ENCODE assay signal across 8 cellular contexts in genomic region chr19:3075605-3076431, GRCh38. TPM values are rescaled to one million over a fixed set of nuclear protein-coding genes. Genes with fewer than 3 reads are reported as not detected.
A peak's percentile ranks its signal among the peaks of the same experiment; 100 is the strongest.
DNase-seq lines count a peak whose midpoint lies in the region; ATAC-seq and TF ChIP-seq lines count a peak whose summit lies in the region.

No MANE protein-coding gene starts in this region.

- H4K20me1 ChIP-seq in fibroblast of lung (ENCODE audit: control insufficient read depth, extremely low read depth, insufficient read depth, low read length), result no peaks in the 10 kb centered on the region

- no peaks in the 10 kb centered on the region for H3K79me2 ChIP-seq in fibroblast of lung (ENCODE audit: control insufficient read depth, insufficient read depth, low read length)

- H3K36me3 ChIP-seq in fibroblast of lung (ENCODE audit: control insufficient read depth, insufficient read depth, low read length) (no peaks in the 10 kb centered on the region), ovary (no peaks in the 10 kb centered on the region), upper lobe of left lung (no peaks in the 10 kb centered on the region)

- TF ChIP-seq POLR2A in ovary (IDR thresholded peaks at IDR 0.05) (no peak), upper lobe of left lung (IDR thresholded peaks at IDR 0.05) (no peak)

- no peak overlapping the region for H3K27ac ChIP-seq in fibroblast of lung (ENCODE audit: insufficient read depth, low read length)
- H3K27ac ChIP-seq in ovary, result no peak overlapping the region
- H3K27ac ChIP-seq in upper lobe of left lung, result no peak overlapping the region

- peak overlapping the region; percentile 75 for H3K4me2 ChIP-seq in fibroblast of lung (ENCODE audit: extremely low read depth, insufficient read depth, low read length)

- TF ChIP-seq EP300 in ovary (IDR thresholded peaks at IDR 0.05) (no peak), upper lobe of left lung (IDR thresholded peaks at IDR 0.05) (no peak)

- H3K27me3 ChIP-seq in fibroblast of lung (ENCODE audit: control insufficient read depth, insufficient read depth, low read length) (no peaks in the 10 kb centered on the region), ovary (no peaks in the 10 kb centered on the region), upper lobe of left lung (no peaks in the 10 kb centered on the region)

- H3K4me1 ChIP-seq in fibroblast of lung (ENCODE audit: control insufficient read depth, extremely low read depth, insufficient read depth, low read length) (peaks cover 3% of the 10 kb centered on the region), ovary (ENCODE audit: insufficient read depth) (no peaks in the 10 kb centered on the region), upper lobe of left lung (peaks cover 4 to 17% (median 10%) of the 10 kb centered on the region in 4 donors)

- peak; percentile 84 to 86 for ATAC-seq in upper lobe of left lung (ENCODE audit: low FRiP score in 2 of 2)

- H2AFZ ChIP-seq in fibroblast of lung (ENCODE audit: low read length), result peak overlapping the region; percentile 49

- H3K4me3 ChIP-seq in fibroblast of lung (replicated peaks in 1 of 4; ENCODE audit: control extremely low read depth in 1 of 4, insufficient read depth in 1 of 4, low read depth in 3 of 4, low read length in 4 of 4) (peak overlapping the region in 1 of 4 experiments; percentile 37), ovary (no peak overlapping the region), upper lobe of left lung (no peak overlapping the region)

- 6 to 9% (median 7%) methylated on average over 40 to 41 of the region's 41 CpGs for WGBS in ovary, 3 donors
- WGBS in upper lobe of left lung, 2 donors, result 15 to 23% methylated on average over 22 to 27 of the region's 41 CpGs

- DNase-seq in NCI-H187 (lab: John Stamatoyannopoulos, UW) (peak; percentile 30 to 36), NCI-H187 treated with DMSO at 0.1 percent for 48 hours (lab: John Stamatoyannopoulos, UW) (no peak), NCI-H2171 (lab: John Stamatoyannopoulos, UW) (peak; percentile 76), activated T-cell treated with anti-CD3 and anti-CD28 coated beads for 24 hours (ENCODE audit: low read depth) (peak; percentile 66), fibroblast of lung (ENCODE audit: low read depth in 2 of 2) (no peak), ovary (peak in 4 of 5 donors; percentile 68 to 80 (median 74)), upper lobe of left lung (peak; percentile 59 to 94), NCI-H226 (no peak)

- intact Hi-C loops in ovary (cut with DNase I), result loop anchor here in 3 of 4 donors (1.0 to 10.0 kb wide), 3 partner anchors 86 to 121 kb away; no protein-coding TSS in a partner anchor

- peak; percentile 78 to 81 for TF ChIP-seq CTCF in fibroblast of lung (conservative IDR thresholded peaks at IDR 0.05 in 1 of 2, IDR thresholded peaks at IDR 0.05 in 1 of 2; ENCODE audit: low read depth in 1 of 2, low read length in 2 of 2)
- peak; percentile 82 to 92 (median 86) for TF ChIP-seq CTCF in ovary (IDR thresholded peaks at IDR 0.05)
- TF ChIP-seq CTCF in upper lobe of left lung (IDR thresholded peaks at IDR 0.05), result peak; percentile 96 to 98 (median 97)

- H3K9ac ChIP-seq in fibroblast of lung (ENCODE audit: insufficient read depth, low read length), result no peak overlapping the region

- H3K9me3 ChIP-seq in fibroblast of lung (ENCODE audit: control insufficient read depth, insufficient read depth, low read depth, low read length) (no peaks in the 10 kb centered on the region), ovary (no peaks in the 10 kb centered on the region), upper lobe of left lung (no peaks in the 10 kb centered on the region)

RNA-seq across cellular contexts. Expression of gene TLE5, which starts 13.5 kb away (rescaled TPM):
- 111 and 173 TPM in 2 replicates for total RNA-seq in fibroblast of lung
- polyA plus RNA-seq in fibroblast of lung, result 319 and 328 TPM in 2 replicates
- 381 and 398 TPM in 2 replicates for polyA plus RNA-seq in fibroblast of lung (2012)
- 594 and 771 TPM in 2 replicates for polyA minus RNA-seq in fibroblast of lung (ENCODE audit: low replicate concordance)
- 100 to 1,000 TPM; 274 to 670 (median 503) TPM for total RNA-seq in ovary
- polyA plus RNA-seq in ovary, result 100 to 1,000 TPM; 241 to 530 TPM
- total RNA-seq in upper lobe of left lung, result 100 to 1,000 TPM; 324 to 781 (median 471) TPM

RNA-seq across cellular contexts. Expression of gene GNA11, which starts 18.3 kb away (rescaled TPM):
- 40.8 and 46.2 TPM in 2 replicates for total RNA-seq in fibroblast of lung
- 43.7 and 61.4 TPM in 2 replicates for polyA plus RNA-seq in fibroblast of lung
- polyA plus RNA-seq in fibroblast of lung (2012), result 58.8 and 73.6 TPM in 2 replicates
- polyA minus RNA-seq in fibroblast of lung (ENCODE audit: low replicate concordance), result 184 and 228 TPM in 2 replicates
- total RNA-seq in ovary, result 10 to 100 TPM; 27.3 to 66.7 (median 57.1) TPM
- polyA plus RNA-seq in ovary, result 10 to 100 TPM; 44.0 to 46.2 TPM
- total RNA-seq in upper lobe of left lung, result 100 to 1,000 TPM in 1 of 6 donors, 10 to 100 TPM in 5; 60.0 to 103 (median 75.9) TPM

RNA-seq across cellular contexts. Expression of gene TLE2, which starts 46.7 kb away (rescaled TPM):
- total RNA-seq in fibroblast of lung, result 3.8 and 4.9 TPM in 2 replicates
- 0.90 and 1.8 TPM in 2 replicates for polyA plus RNA-seq in fibroblast of lung
- polyA plus RNA-seq in fibroblast of lung (2012), result 1.7 and 2.1 TPM in 2 replicates
- polyA minus RNA-seq in fibroblast of lung (ENCODE audit: low replicate concordance), result 1.4 and 2.2 TPM in 2 replicates
- 10 to 100 TPM; 31.1 to 43.9 (median 36.4) TPM for total RNA-seq in ovary
- 10 to 100 TPM; 15.1 to 21.4 TPM for polyA plus RNA-seq in ovary
- total RNA-seq in upper lobe of left lung, result 100 to 1,000 TPM in 1 of 6 donors, 10 to 100 TPM in 5; 35.0 to 115 (median 56.0) TPM

Comparison
In these comparisons a context has a peak if more than half of its experiments do, and no peak if none do; other contexts are left out.
1. DNase-seq: peak in NCI-H187 (2 of 2), NCI-H2171 (single experiment), activated T-cell treated with anti-CD3 and anti-CD28 coated beads for 24 hours (single experiment), ovary (4 of 5) and upper lobe of left lung (2 of 2); none in NCI-H187 treated with DMSO at 0.1 percent for 48 hours (single experiment), fibroblast of lung (0 of 2) and NCI-H226 (single experiment).
2. Peak in every context shown above with its lines, with median percentiles within 50 percentile points of each other: CTCF ChIP-seq.